38 cellular contexts compared by ENCODE assay signal in genomic region chr14:106807493-106807892, GRCh38.
"Had no signal": no experiment of that assay in that cellular context is flagged by ENCODE, and none has a peak within 500 bp of the region (broad histone marks: within the 10 kb centered on the region; RNA-seq: fewer than 3 reads in every experiment).

No MANE protein-coding gene starts in this region.

- ATAC-seq: activated naive CD4-positive, alpha-beta T cell treated with anti-CD3 and anti-CD28 coated beads, Interleukin-2, amount 50 U/mL, for 72 hours; activated naive CD8-positive, alpha-beta T cell treated with anti-CD3 and anti-CD28 coated beads, Interleukin-2, amount 50 U/mL, for 24 hours; activated T-cell treated with anti-CD3 and anti-CD28 coated beads, Interleukin-2, amount 50 U/mL, for 4 hours; activated T-cell treated with anti-CD3 and anti-CD28 coated beads, Interleukin-2, amount 50 U/mL, for 72 hours; activated T-helper 17 cell treated with anti-CD3 and anti-CD28 coated beads, Interleukin-2, amount 50 U/mL, for 72 hours; body of pancreas had no signal

- H3K27ac ChIP-seq: adrenal gland, ascending aorta, body of pancreas, brain microvascular endothelial cell, breast epithelium, cardiac muscle cell had no signal

- H3K36me3 ChIP-seq: adrenal gland, ascending aorta, brain microvascular endothelial cell, breast epithelium, cardiac muscle cell had no signal

- H3K9me3 ChIP-seq: adrenal gland, ascending aorta, body of pancreas, breast epithelium had no signal

- H3K4me1 Mint-ChIP-seq: brain had no signal

- H3K27me3 ChIP-seq: adrenal gland, ascending aorta, body of pancreas, brain microvascular endothelial cell, cardiac muscle cell had no signal

- H3K27me3 Mint-ChIP-seq: brain had no signal

- H3K4me1 ChIP-seq: adrenal gland, ascending aorta, body of pancreas, breast epithelium had no signal

- H3K9me3 Mint-ChIP-seq: activated naive CD4-positive, alpha-beta T cell treated with anti-CD3 and anti-CD28 coated beads for 36 hours; activated naive CD4-positive, alpha-beta T cell treated with anti-CD3 and anti-CD28 coated beads, Interleukin-2, amount 10 ng/mL, durations not matched to agents 7 days and 5 days; activated naive CD4-positive, alpha-beta T cell treated with anti-CD3 and anti-CD28 coated beads, Interleukin-2, amount 50 U/mL, for 24 hours; activated naive CD4-positive, alpha-beta T cell treated with anti-CD3 and anti-CD28 coated beads, Interleukin-2, amount 50 U/mL, for 72 hours; activated naive CD8-positive, alpha-beta T cell treated with anti-CD3 and anti-CD28 coated beads for 36 hours; activated naive CD8-positive, alpha-beta T cell treated with anti-CD3 and anti-CD28 coated beads, Interleukin-2, amount 10 ng/mL, durations not matched to agents 7 days and 5 days; activated naive CD8-positive, alpha-beta T cell treated with anti-CD3 and anti-CD28 coated beads, Interleukin-2, amount 50 U/mL, for 24 hours; activated T-cell treated with anti-CD3 and anti-CD28 coated beads, Interleukin-2, amount 50 U/mL, for 24 hours; activated T-cell treated with anti-CD3 and anti-CD28 coated beads, Interleukin-2, amount 50 U/mL, for 4 hours; activated T-cell treated with anti-CD3 and anti-CD28 coated beads, Interleukin-2, amount 50 U/mL, for 72 hours; activated T-helper 1 cell treated with anti-CD3 and anti-CD28 coated beads, Interleukin-12 subunit alpha, Interleukin-12 subunit beta, Interleukin-2, Interleukin-4 antibody, amounts not matched to agents 30 ng/mL and 10 ng/mL and 1 ng/mL, durations not matched to agents 14 hours and 24 hours and 36 hours; activated T-helper 17 cell treated with anti-CD3 and anti-CD28 coated beads, Interleukin-2, amount 50 U/mL, for 72 hours; activated T-helper 2 cell treated with anti-CD3 and anti-CD28 coated beads, Interferon-gamma antibody, Interleukin-2, Interleukin-4, amounts not matched to agents 10 μg/mL and 5 μg/mL and 100 μg/mL, durations not matched to agents 14 hours and 24 hours and 36 hours; central memory CD8-positive, alpha-beta T cell had no signal

- H3K4me3 Mint-ChIP-seq: activated naive CD4-positive, alpha-beta T cell treated with anti-CD3 and anti-CD28 coated beads for 36 hours; activated naive CD4-positive, alpha-beta T cell treated with anti-CD3 and anti-CD28 coated beads, Interleukin-2, amount 10 ng/mL, durations not matched to agents 7 days and 5 days; activated naive CD4-positive, alpha-beta T cell treated with anti-CD3 and anti-CD28 coated beads, Interleukin-2, amount 50 U/mL, for 24 hours; activated naive CD8-positive, alpha-beta T cell; activated naive CD8-positive, alpha-beta T cell treated with anti-CD3 and anti-CD28 coated beads for 36 hours; activated naive CD8-positive, alpha-beta T cell treated with anti-CD3 and anti-CD28 coated beads, Interleukin-2, amount 10 ng/mL, durations not matched to agents 7 days and 5 days; activated naive CD8-positive, alpha-beta T cell treated with anti-CD3 and anti-CD28 coated beads, Interleukin-2, amount 50 U/mL, for 24 hours; activated T-cell treated with anti-CD3 and anti-CD28 coated beads, Interleukin-2, amount 50 U/mL, for 24 hours; activated T-cell treated with anti-CD3 and anti-CD28 coated beads, Interleukin-2, amount 50 U/mL, for 4 hours; activated T-cell treated with anti-CD3 and anti-CD28 coated beads, Interleukin-2, amount 50 U/mL, for 72 hours; activated T-helper 1 cell treated with anti-CD3 and anti-CD28 coated beads, Interleukin-12 subunit alpha, Interleukin-12 subunit beta, Interleukin-2, Interleukin-4 antibody, amounts not matched to agents 30 ng/mL and 10 ng/mL and 1 ng/mL, durations not matched to agents 14 hours and 24 hours and 36 hours; activated T-helper 17 cell treated with anti-CD3 and anti-CD28 coated beads, Interleukin-2, amount 50 U/mL, for 72 hours; brain; central memory CD8-positive, alpha-beta T cell had no signal

- DNase-seq: activated effector memory CD4-positive, alpha-beta T cell treated with anti-CD3 and anti-CD28 coated beads, Interleukin-2, amount 50 U/mL, for 16 hours; activated effector memory CD4-positive, alpha-beta T cell treated with Interleukin-2 at 50 U/mL for 16 hours; activated gamma-delta T cell; activated gamma-delta T cell treated with Interleukin-2 at 50 U/mL for 16 hours; activated naive CD4-positive, alpha-beta T cell; activated naive CD4-positive, alpha-beta T cell treated with anti-CD3 and anti-CD28 coated beads for 36 hours; activated naive CD4-positive, alpha-beta T cell treated with anti-CD3 and anti-CD28 coated beads, Interleukin-2, amount 10 ng/mL, durations not matched to agents 7 days and 5 days; activated naive CD4-positive, alpha-beta T cell treated with anti-CD3 and anti-CD28 coated beads, Interleukin-2, amount 50 U/mL, for 16 hours; activated naive CD4-positive, alpha-beta T cell treated with Interleukin-2 at 50 U/mL for 16 hours; activated naive CD8-positive, alpha-beta T cell treated with anti-CD3 and anti-CD28 coated beads for 36 hours; activated naive CD8-positive, alpha-beta T cell treated with anti-CD3 and anti-CD28 coated beads, Interleukin-2, amount 10 ng/mL, durations not matched to agents 7 days and 5 days; activated naive CD8-positive, alpha-beta T cell treated with anti-CD3 and anti-CD28 coated beads, Interleukin-2, amount 50 U/mL, for 24 hours; activated T-cell treated with anti-CD3 and anti-CD28 coated beads, Interleukin-2, amount 50 U/mL, for 1 hour; activated T-cell treated with anti-CD3 and anti-CD28 coated beads, Interleukin-2, amount 50 U/mL, for 24 hours; activated T-cell treated with anti-CD3 and anti-CD28 coated beads, Interleukin-2, amount 50 U/mL, for 4 hours; activated T-cell treated with anti-CD3 and anti-CD28 coated beads, Interleukin-2, amount 50 U/mL, for 48 hours; activated T-cell treated with anti-CD3 and anti-CD28 coated beads, Interleukin-2, amount 50 U/mL, for 72 hours; adrenal gland; amniotic stem cell; amygdala; anterior cingulate cortex; aorta; body of pancreas; brain microvascular endothelial cell; caudate nucleus; central memory CD4-positive, alpha-beta T cell; cerebellar nuclear complex had no signal

- H3K27ac Mint-ChIP-seq: activated naive CD4-positive, alpha-beta T cell treated with anti-CD3 and anti-CD28 coated beads for 36 hours; activated naive CD4-positive, alpha-beta T cell treated with anti-CD3 and anti-CD28 coated beads, Interleukin-2, amount 10 ng/mL, durations not matched to agents 7 days and 5 days; activated naive CD4-positive, alpha-beta T cell treated with anti-CD3 and anti-CD28 coated beads, Interleukin-2, amount 50 U/mL, for 24 hours; activated naive CD4-positive, alpha-beta T cell treated with anti-CD3 and anti-CD28 coated beads, Interleukin-2, amount 50 U/mL, for 72 hours; activated naive CD8-positive, alpha-beta T cell; activated naive CD8-positive, alpha-beta T cell treated with anti-CD3 and anti-CD28 coated beads for 36 hours; activated naive CD8-positive, alpha-beta T cell treated with anti-CD3 and anti-CD28 coated beads, Interleukin-2, amount 10 ng/mL, durations not matched to agents 7 days and 5 days; activated naive CD8-positive, alpha-beta T cell treated with anti-CD3 and anti-CD28 coated beads, Interleukin-2, amount 50 U/mL, for 24 hours; activated T-cell treated with anti-CD3 and anti-CD28 coated beads, Interleukin-2, amount 50 U/mL, for 24 hours; activated T-cell treated with anti-CD3 and anti-CD28 coated beads, Interleukin-2, amount 50 U/mL, for 72 hours; activated T-helper 1 cell treated with anti-CD3 and anti-CD28 coated beads, Interleukin-12 subunit alpha, Interleukin-12 subunit beta, Interleukin-2, Interleukin-4 antibody, amounts not matched to agents 30 ng/mL and 10 ng/mL and 1 ng/mL, durations not matched to agents 14 hours and 24 hours and 36 hours; activated T-helper 17 cell treated with anti-CD3 and anti-CD28 coated beads, Interleukin-2, amount 50 U/mL, for 72 hours; activated T-helper 2 cell treated with anti-CD3 and anti-CD28 coated beads, Interferon-gamma antibody, Interleukin-2, Interleukin-4, amounts not matched to agents 10 μg/mL and 5 μg/mL and 100 μg/mL, durations not matched to agents 14 hours and 24 hours and 36 hours; brain had no signal

- H3K36me3 Mint-ChIP-seq: activated naive CD4-positive, alpha-beta T cell treated with anti-CD3 and anti-CD28 coated beads, Interleukin-2, amount 10 ng/mL, durations not matched to agents 7 days and 5 days; activated naive CD4-positive, alpha-beta T cell treated with anti-CD3 and anti-CD28 coated beads, Interleukin-2, amount 50 U/mL, for 24 hours; activated naive CD4-positive, alpha-beta T cell treated with anti-CD3 and anti-CD28 coated beads, Interleukin-2, amount 50 U/mL, for 72 hours; activated naive CD8-positive, alpha-beta T cell; activated naive CD8-positive, alpha-beta T cell treated with anti-CD3 and anti-CD28 coated beads for 36 hours; activated naive CD8-positive, alpha-beta T cell treated with anti-CD3 and anti-CD28 coated beads, Interleukin-2, amount 10 ng/mL, durations not matched to agents 7 days and 5 days; brain had no signal

- H3K4me3 ChIP-seq: adrenal gland, ascending aorta, body of pancreas, breast epithelium, cardiac muscle cell had no signal
